Comparison of ENCODE assay signal across 13 cellular contexts in the genomic region with DNA sequence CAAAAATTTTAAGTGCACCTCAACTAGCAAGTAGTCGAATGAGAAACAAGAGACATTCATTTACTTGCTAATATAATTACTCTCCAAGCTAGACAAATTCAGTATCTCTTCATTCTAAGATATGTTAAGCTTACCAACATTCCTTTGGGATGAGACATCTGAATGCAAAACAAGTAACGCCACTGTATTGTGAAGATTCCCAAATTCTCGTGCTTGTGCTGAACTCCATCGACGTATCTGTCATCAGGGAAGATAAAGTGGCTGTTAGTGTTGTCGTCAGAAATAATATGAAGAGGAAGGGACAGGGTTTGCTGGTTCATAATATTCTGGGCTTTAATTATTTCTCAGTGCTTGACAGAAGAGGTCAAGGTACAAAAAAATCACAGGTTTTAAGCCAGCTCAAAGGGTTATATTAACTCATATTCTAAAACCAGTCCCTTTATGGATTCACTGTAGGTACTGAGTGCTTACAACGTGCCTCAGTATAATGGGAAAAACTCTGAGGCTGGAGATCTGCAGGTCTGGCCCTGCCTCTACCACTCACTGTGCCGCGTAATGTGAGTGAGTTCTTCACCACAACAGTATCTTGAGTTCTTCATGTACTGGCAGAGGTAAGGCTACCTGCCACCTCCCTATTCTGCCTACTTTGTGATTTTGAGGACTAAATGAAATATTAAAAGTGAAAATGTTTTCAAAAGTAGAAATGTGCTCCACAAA. TPM values are rescaled to one million over a fixed set of nuclear protein-coding genes. Genes with fewer than 3 reads are reported as not detected.
DNase-seq lines count a peak whose midpoint lies in the region; ATAC-seq and TF ChIP-seq lines count a peak whose summit lies in the region.
"Had no signal": no experiment of that assay in that cellular context is flagged by ENCODE, and none has a peak within 500 bp of the region (broad histone marks: within the 10 kb centered on the region; RNA-seq: fewer than 3 reads in every experiment).

No MANE protein-coding gene starts in this region.

- CTCF ChIA-PET in activated CD8-positive, alpha-beta T cell treated with anti-CD3 and anti-CD28 coated beads for 36 hours (lab: Charles Lee), result interaction anchor here (0.7 kb wide), 1 partner anchor 199 kb away, joined by 3 read pairs; no protein-coding TSS in a partner anchor

- DNase-seq in A172 (ENCODE audit: low spot score), result peak; percentile 63
- peak; percentile 43 for DNase-seq in HS-27A (ENCODE audit: low read depth)
- peak; percentile 70 for DNase-seq in astrocyte of the hippocampus (ENCODE audit: low read depth, low spot score)
- peak; percentile 35 for DNase-seq in hepatic stellate cell (ENCODE audit: low spot score)
- DNase-seq in activated CD8-positive, alpha-beta T cell treated with anti-CD3 and anti-CD28 coated beads for 36 hours, result no peak
- DNase-seq in endothelial cell (ENCODE audit: low spot score), result no peak
- no peak for DNase-seq in activated naive CD4-positive, alpha-beta T cell treated with Interleukin-2 at 50 U/mL for 16 hours
- no peak for DNase-seq in NCI-H1048 (lab: John Stamatoyannopoulos, UW)
- DNase-seq: activated T-cell treated with anti-CD3 and anti-CD28 coated beads, Interleukin-2, amount 50 U/mL, for 1 hour; C1 segment of cervical spinal cord; dorsolateral prefrontal cortex; H7; thyroid gland had no signal

- TF ChIP-seq CTCF in activated CD8-positive, alpha-beta T cell treated with anti-CD3 and anti-CD28 coated beads for 36 hours (IDR thresholded peaks at IDR 0.05), result no peak
- no peak for TF ChIP-seq CTCF in endothelial cell (IDR thresholded peaks at IDR 0.05; ENCODE audit: unreplicated experiment)

- intact Hi-C loops in activated CD8-positive, alpha-beta T cell treated with anti-CD3 and anti-CD28 coated beads for 36 hours (cut with micrococcal nuclease), result no loop called here

- ATAC-seq in activated CD8-positive, alpha-beta T cell treated with anti-CD3 and anti-CD28 coated beads for 36 hours, result no peak

- peaks cover 34% of the 10 kb centered on the region for H3K36me3 Mint-ChIP-seq in activated CD8-positive, alpha-beta T cell treated with anti-CD3 and anti-CD28 coated beads for 36 hours (ENCODE audit: low read depth)
- peaks cover 17% of the 10 kb centered on the region for H3K36me3 Mint-ChIP-seq in endothelial cell (ENCODE audit: low read depth, unreplicated experiment)

- no peaks in the 10 kb centered on the region for H3K27me3 Mint-ChIP-seq in activated CD8-positive, alpha-beta T cell treated with anti-CD3 and anti-CD28 coated beads for 36 hours
- H3K27me3 Mint-ChIP-seq in endothelial cell (ENCODE audit: unreplicated experiment), result peaks cover 2% of the 10 kb centered on the region

- no peak overlapping the region for H3K27ac Mint-ChIP-seq in activated CD8-positive, alpha-beta T cell treated with anti-CD3 and anti-CD28 coated beads for 36 hours
- H3K27ac Mint-ChIP-seq in endothelial cell (ENCODE audit: unreplicated experiment), result no peak overlapping the region

- H3K9me3 Mint-ChIP-seq in activated CD8-positive, alpha-beta T cell treated with anti-CD3 and anti-CD28 coated beads for 36 hours, result no peaks in the 10 kb centered on the region
- H3K9me3 Mint-ChIP-seq in endothelial cell (ENCODE audit: unreplicated experiment), result no peaks in the 10 kb centered on the region

- H3K4me1 Mint-ChIP-seq in activated CD8-positive, alpha-beta T cell treated with anti-CD3 and anti-CD28 coated beads for 36 hours (ENCODE audit: low read depth), result no peaks in the 10 kb centered on the region
- no peaks in the 10 kb centered on the region for H3K4me1 Mint-ChIP-seq in endothelial cell (ENCODE audit: unreplicated experiment)

- POLR2A ChIA-PET in activated CD8-positive, alpha-beta T cell treated with anti-CD3 and anti-CD28 coated beads for 36 hours (lab: Charles Lee), result no interaction called here

- H3K4me3 Mint-ChIP-seq in activated CD8-positive, alpha-beta T cell treated with anti-CD3 and anti-CD28 coated beads for 36 hours, result no peak overlapping the region
- H3K4me3 Mint-ChIP-seq in endothelial cell (ENCODE audit: unreplicated experiment), result no peak overlapping the region

RNA-seq across cellular contexts. Expression of gene PCSK9, which starts 42.0 kb away (rescaled TPM):
- total RNA-seq in A172 (2014; rRNA removed; shearing (Covaris generic)), result not detected in 2 replicates
- total RNA-seq in activated CD8-positive, alpha-beta T cell treated with anti-CD3 and anti-CD28 coated beads for 36 hours, result not detected
- 6.8 TPM for total RNA-seq in endothelial cell (ENCODE audit: unreplicated experiment)
- total RNA-seq: thyroid gland had no signal

Comparison
In these comparisons a context has a peak if more than half of its experiments do, and no peak if none do; other contexts are left out.
1. DNase-seq: peak in A172 (single experiment), HS-27A (single experiment), astrocyte of the hippocampus (single experiment) and hepatic stellate cell (single experiment); none in activated CD8-positive, alpha-beta T cell treated with anti-CD3 and anti-CD28 coated beads for 36 hours (single experiment), endothelial cell (single experiment), activated naive CD4-positive, alpha-beta T cell treated with Interleukin-2 at 50 U/mL for 16 hours (single experiment) and NCI-H1048 (single experiment).